In the genomic region with DNA sequence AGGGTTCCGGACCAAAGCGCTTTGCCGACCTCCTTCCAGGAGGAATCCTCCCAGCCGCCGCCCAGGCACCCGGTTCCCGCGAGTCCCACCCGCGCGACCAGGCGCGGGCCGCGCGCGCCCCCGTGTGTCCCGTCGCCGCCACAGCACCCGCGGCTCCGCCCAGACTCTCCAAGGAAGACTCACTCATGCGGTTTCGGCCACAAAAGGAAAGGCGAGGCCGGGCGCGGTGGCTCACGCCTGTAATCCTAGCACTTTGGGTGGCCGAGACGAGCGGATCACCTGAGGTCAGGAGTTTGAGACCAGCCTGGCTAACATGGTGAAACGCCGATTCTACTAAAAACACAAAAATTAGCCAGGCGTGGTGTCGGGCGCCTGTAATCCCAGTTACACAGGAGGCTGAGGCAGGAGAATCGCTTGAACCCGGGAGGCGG, we compare ENCODE assay signal across 8 cellular contexts. TPM values are rescaled to one million over a fixed set of nuclear protein-coding genes. Genes with fewer than 3 reads are reported as not detected.
DNase-seq lines count a peak whose midpoint lies in the region; ATAC-seq, FAIRE-seq and TF ChIP-seq lines count a peak whose summit lies in the region.

No MANE protein-coding gene starts in this region.

- H3K27me3 ChIP-seq in pancreas (no peaks in the 10 kb centered on the region), upper lobe of left lung (no peaks in the 10 kb centered on the region)

- peaks cover 0 to 17% (median 8%) of the 10 kb centered on the region in 3 donors for H3K4me1 Mint-ChIP-seq in IgD-negative memory B cell

- H3K36me3 Mint-ChIP-seq in IgD-negative memory B cell = no peaks in the 10 kb centered on the region

- DNase-seq in GM04504 (ENCODE audit: low read depth) (peak; percentile 59), SHP77 (lab: John Stamatoyannopoulos, UW) (peak; percentile 64 to 73), activated gamma-delta T cell (lab: John Stamatoyannopoulos, UW) (peak; percentile 42), foreskin melanocyte (peak; percentile 70), pancreas (peak in 5 of 6 donors; percentile 66 to 94 (median 84)), upper lobe of left lung (peak; percentile 88 to 97)

- H3K27me3 Mint-ChIP-seq in IgD-negative memory B cell = no peaks in the 10 kb centered on the region

- peak overlapping the region; percentile 34 to 82 (median 54) for H3K4me3 Mint-ChIP-seq in IgD-negative memory B cell

- TF ChIP-seq EP300 in upper lobe of left lung (IDR thresholded peaks at IDR 0.05) = no peak

- 8 to 9% methylated on average over 42 of the region's 42 CpGs for WGBS in pancreas, 2 donors
- 21% methylated on average over 15 to 18 of the region's 42 CpGs for WGBS in upper lobe of left lung, 2 donors

- H3K4me3 ChIP-seq in pancreas = peak overlapping the region in 1 of 4 donors; percentile 13
- H3K4me3 ChIP-seq in upper lobe of left lung = peak overlapping the region in 2 of 4 donors; percentile 25 to 27

- no peak for FAIRE-seq in pancreas (lab: Jason Lieb, UNC)

- no peak overlapping the region for H3K27ac Mint-ChIP-seq in IgD-negative memory B cell

- no peak for TF ChIP-seq POLR2A in upper lobe of left lung (IDR thresholded peaks at IDR 0.05)

- no peaks in the 10 kb centered on the region for H3K36me3 ChIP-seq in pancreas
- H3K36me3 ChIP-seq in upper lobe of left lung = no peaks in the 10 kb centered on the region

- peak; percentile 95 to 97 (median 96) for TF ChIP-seq CTCF in pancreas (IDR thresholded peaks at IDR 0.05)
- peak; percentile 94 to 98 (median 95) for TF ChIP-seq CTCF in upper lobe of left lung (IDR thresholded peaks at IDR 0.05)

- intact Hi-C loops in pancreas (cut with DNase I) = loop anchor here in 1 of 3 donors (5.0 kb wide), 1 partner anchor 61 kb away; no protein-coding TSS in a partner anchor

- H3K27ac ChIP-seq in pancreas (no peak overlapping the region), upper lobe of left lung (no peak overlapping the region)

- peaks cover 13 to 45% (median 17%) of the 10 kb centered on the region in 3 donors for H3K4me1 ChIP-seq in pancreas
- H3K4me1 ChIP-seq in upper lobe of left lung = peaks cover 17 to 36% (median 27%) of the 10 kb centered on the region in 4 donors

- peak; percentile 26 to 64 (median 54) for ATAC-seq in pancreas
- ATAC-seq in upper lobe of left lung (ENCODE audit: low FRiP score in 2 of 2) = peak; percentile 81 to 87
- no peak for ATAC-seq in HG03135 (IDR thresholded peaks at IDR 0.05; ENCODE audit: unreplicated experiment)

- no peaks in the 10 kb centered on the region for H3K9me3 ChIP-seq in pancreas
- H3K9me3 ChIP-seq in upper lobe of left lung = no peaks in the 10 kb centered on the region

- no peaks in the 10 kb centered on the region for H3K9me3 Mint-ChIP-seq in IgD-negative memory B cell

RNA-seq across cellular contexts. Expression of a gene that starts 3.5 kb away (rescaled TPM):
- 1.4 TPM for polyA plus RNA-seq in IgD-negative memory B cell
- 1 to 10 TPM in 3 of 6 donors, under 1 TPM in 3; 0.28 to 1.7 (median 1.1) TPM for total RNA-seq in pancreas
- polyA plus RNA-seq in pancreas = 1 to 10 TPM; 3.7 to 4.8 TPM
- total RNA-seq in upper lobe of left lung = 10 to 100 TPM in 1 of 6 donors, 1 to 10 TPM in 4, under 1 TPM in 1; 0.39 to 19.1 (median 5.4) TPM

RNA-seq across cellular contexts. Expression of a gene that starts 14.6 kb away (rescaled TPM):
- polyA plus RNA-seq in IgD-negative memory B cell = 1.9 TPM
- total RNA-seq in pancreas = 1 to 10 TPM; 5.3 to 9.1 (median 6.3) TPM
- polyA plus RNA-seq in pancreas = 10 to 100 TPM in 1 of 2 donors, 1 to 10 TPM in 1; 6.6 to 12.5 TPM
- 10 to 100 TPM in 2 of 6 donors, 1 to 10 TPM in 4; 5.2 to 13.5 (median 8.3) TPM for total RNA-seq in upper lobe of left lung

RNA-seq across cellular contexts. Expression of a gene that starts 19.6 kb away (rescaled TPM):
- polyA plus RNA-seq in IgD-negative memory B cell (1.5 TPM), pancreas (under 1 TPM; 0.07 to 0.27 TPM)
- total RNA-seq in pancreas (under 1 TPM in 3 of 6 donors, not detected in 3; 0.09 to 0.32 (median 0.16) TPM), upper lobe of left lung (not detected)

RNA-seq across cellular contexts. Expression of a gene that starts 29.0 kb away (rescaled TPM):
- not detected for polyA plus RNA-seq in IgD-negative memory B cell
- total RNA-seq in pancreas = 1 to 10 TPM; 1.7 to 5.1 (median 2.4) TPM
- 10 to 100 TPM; 10.5 to 12.1 TPM for polyA plus RNA-seq in pancreas
- 1 to 10 TPM in 4 of 6 donors, under 1 TPM in 2; 0.57 to 5.9 (median 1.1) TPM for total RNA-seq in upper lobe of left lung

RNA-seq across cellular contexts. Expression of a gene that starts 34.3 kb away (rescaled TPM):
- polyA plus RNA-seq in IgD-negative memory B cell (not detected), pancreas (1 to 10 TPM in 1 of 2 donors, under 1 TPM in 1; 0.12 to 3.2 TPM)
- total RNA-seq in pancreas (1 to 10 TPM in 2 of 6 donors, under 1 TPM in 4; 0.37 to 5.1 (median 0.73) TPM), upper lobe of left lung (1 to 10 TPM in 1 of 6 donors, under 1 TPM in 2, not detected in 3; 0.30 to 1.9 (median 0.72) TPM)

Comparison
In these comparisons a context has a peak if more than half of its experiments do, and no peak if none do; other contexts are left out.
1. DNase-seq: peak in every context shown above with its lines; median percentile 92 in upper lobe of left lung; 84 in pancreas; 70 in foreskin melanocyte; 68 in SHP77; 59 in GM04504; 42 in activated gamma-delta T cell.